ENCODE assay signal across 7 cellular contexts in the genomic region with DNA sequence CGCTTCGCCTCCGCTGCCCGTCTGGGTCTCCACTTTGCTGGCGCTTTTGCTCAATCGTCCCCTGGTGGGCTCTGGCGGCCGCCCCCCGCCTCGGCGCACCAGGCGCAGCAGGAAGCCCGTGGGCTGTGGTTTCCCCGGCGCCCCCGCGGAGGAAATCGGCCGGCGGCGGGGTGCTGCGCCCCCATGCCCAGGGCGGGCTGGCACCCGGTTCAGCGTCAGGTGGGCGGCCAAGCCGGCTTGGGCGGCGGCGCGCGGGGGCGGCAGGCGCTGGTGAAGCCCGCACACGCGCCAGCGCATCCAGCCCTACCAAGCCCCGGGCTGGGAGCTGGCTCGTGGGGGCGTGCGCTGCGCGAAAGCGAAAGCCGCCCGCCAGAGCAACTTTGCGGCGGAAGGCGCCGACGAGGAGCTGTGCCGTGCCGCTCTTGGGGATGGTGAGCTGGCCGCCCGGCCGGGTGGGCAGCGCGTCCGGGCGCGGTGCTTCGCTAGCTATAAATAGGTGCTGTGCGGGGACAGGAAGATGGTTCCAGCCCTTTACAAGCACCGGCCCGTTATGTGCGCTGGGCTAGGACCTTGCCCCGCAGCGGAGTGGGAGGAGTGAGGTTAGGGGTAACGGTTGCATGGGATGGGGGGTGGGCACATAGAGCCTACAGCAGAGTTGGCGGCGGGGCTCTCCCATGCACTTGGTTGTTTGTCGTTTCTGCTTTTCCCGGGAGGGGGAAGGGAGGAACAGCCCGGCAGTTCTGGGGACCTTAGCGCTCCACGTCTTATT. TPM values are rescaled to one million over a fixed set of nuclear protein-coding genes. Genes with fewer than 3 reads are reported as not detected.
A peak's percentile ranks its signal among the peaks of the same experiment; 100 is the strongest.
DNase-seq lines count a peak whose midpoint lies in the region; ATAC-seq and TF ChIP-seq lines count a peak whose summit lies in the region.

No MANE protein-coding gene starts in this region.

- H3K4me2 ChIP-seq in hepatocyte, result peak overlapping the region; percentile 92

- peak; percentile 30 for ATAC-seq in GM18868 (IDR thresholded peaks at IDR 0.05; ENCODE audit: unreplicated experiment)
- ATAC-seq in HG02973 (IDR thresholded peaks at IDR 0.05; ENCODE audit: unreplicated experiment), result peak; percentile 35
- peak; percentile 63 for ATAC-seq in SK-N-SH treated with all-trans-retinoic acid at 6 μM for 48 hours

- DNase-seq in adipocyte (ENCODE audit: low read depth) (peak; percentile 82), hepatocyte (ENCODE audit: low spot score) (peak; percentile 72), mesenteric fat pad (ENCODE audit: low spot score) (no peak)

- no peaks in the 10 kb centered on the region for H3K9me2 ChIP-seq in hepatocyte (replicated peaks; ENCODE audit: insufficient read depth)

- H3K79me2 ChIP-seq in hepatocyte, result peaks cover 5% of the 10 kb centered on the region

- 1% methylated on average over 58 of the region's 77 CpGs for WGBS in hepatocyte (ENCODE audit: low lambda C conversion rate, missing lambda C conversion rate)

- H3K4me3 ChIP-seq in adipocyte (ENCODE audit: low read length), result peak overlapping the region; percentile 89
- H3K4me3 ChIP-seq in hepatocyte, result peak overlapping the region; percentile 37
- peak overlapping the region; percentile 54 to 78 (median 61) for H3K4me3 ChIP-seq in skin epidermis

- H3K4me1 ChIP-seq in adipocyte (ENCODE audit: control insufficient read depth, insufficient read depth, low read length) (peaks cover 17% of the 10 kb centered on the region), hepatocyte (ENCODE audit: insufficient read depth) (peaks cover 16% of the 10 kb centered on the region)

- H3K27ac ChIP-seq in hepatocyte, result peak overlapping the region; percentile 11
- H3K27ac ChIP-seq in skin epidermis, result peak overlapping the region in 20 of 21 experiments; percentile 55 to 98 (median 79)

- no peaks in the 10 kb centered on the region for H4K20me1 ChIP-seq in hepatocyte (ENCODE audit: insufficient read depth, poor library complexity, severe bottlenecking)

- peaks cover 4% of the 10 kb centered on the region for H3K36me3 ChIP-seq in adipocyte (ENCODE audit: control insufficient read depth, insufficient read depth, low read length, severe bottlenecking)
- no peaks in the 10 kb centered on the region for H3K36me3 ChIP-seq in hepatocyte (replicated peaks; ENCODE audit: insufficient read depth, low read depth)

- peak overlapping the region; percentile 77 for H3K9ac ChIP-seq in adipocyte (ENCODE audit: low read length)

- H3K9me3 ChIP-seq in adipocyte (ENCODE audit: control insufficient read depth, low read length) (no peaks in the 10 kb centered on the region), hepatocyte (ENCODE audit: low read depth) (no peaks in the 10 kb centered on the region)

- TF ChIP-seq CTCF in hepatocyte (IDR thresholded peaks at IDR 0.05; ENCODE audit: poor library complexity), result no peak

- H3K27me3 ChIP-seq in adipocyte (replicated peaks; ENCODE audit: control insufficient read depth, insufficient read depth, low read length), result no peaks in the 10 kb centered on the region
- H3K27me3 ChIP-seq in hepatocyte, result no peaks in the 10 kb centered on the region

- no peak overlapping the region for H2AFZ ChIP-seq in hepatocyte

TF ChIP-seq in SK-N-SH treated with all-trans-retinoic acid at 6 μM for 48 hours, 23 proteins besides CTCF, POLR2A, EP300 and RAD21:
- no peak for TF ChIP-seq CSDC2 (CRISPR knock-in tag; IDR thresholded peaks at IDR 0.05)

RNA-seq across cellular contexts. Expression of a gene that starts 25.0 kb away (rescaled TPM):
- 6.1 and 9.7 TPM in 2 replicates for total RNA-seq in hepatocyte
- 6.9 and 10.8 TPM in 2 replicates for polyA plus RNA-seq in hepatocyte
- 5.9 TPM for total RNA-seq in mesenteric fat pad

Comparison
In these comparisons a context has a peak if more than half of its experiments do, and no peak if none do; other contexts are left out.
1. H3K4me3 ChIP-seq: peak in every context shown above with its lines; median percentile 89 in adipocyte; 61 in skin epidermis; 37 in hepatocyte.